ENCODE assay signal across 1 cellular context in the genomic region with DNA sequence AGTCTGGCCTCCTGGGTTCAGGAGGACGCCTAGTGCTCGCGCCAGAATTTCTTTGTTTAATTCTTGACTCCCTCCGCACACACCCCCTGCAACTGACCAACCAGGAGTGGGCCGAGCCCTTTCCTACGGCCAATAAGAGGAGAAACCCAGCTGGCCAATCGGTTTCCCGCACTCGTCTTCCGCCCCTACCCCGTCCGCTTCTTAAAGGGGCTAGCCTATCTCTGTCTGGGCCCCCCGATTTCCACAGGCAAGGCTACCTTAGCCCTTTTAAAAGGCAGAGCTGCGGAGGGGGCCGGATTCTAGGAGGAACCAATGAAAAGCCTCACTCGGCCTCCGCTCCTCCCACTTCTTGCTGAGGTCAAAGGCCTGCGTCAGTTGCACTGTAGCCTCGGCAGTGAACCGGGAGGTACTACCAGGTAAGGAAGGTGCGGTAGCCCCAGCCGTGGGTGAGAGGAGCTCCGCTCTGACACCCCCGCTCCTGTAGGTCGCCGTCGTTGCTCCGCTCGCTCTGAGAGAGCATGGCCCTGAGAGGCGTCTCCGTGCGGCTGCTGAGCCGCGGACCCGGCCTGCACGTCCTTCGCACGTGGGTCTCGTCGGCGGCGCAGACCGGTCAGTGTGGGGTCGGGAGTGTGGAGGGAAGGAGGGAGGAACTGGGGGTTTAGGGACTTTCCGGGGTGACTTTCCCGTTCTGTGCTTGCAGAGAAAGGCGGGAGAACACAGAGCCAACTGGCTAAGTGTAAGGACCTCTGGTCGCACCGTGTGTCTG.
TF ChIP-seq lines count a peak whose summit lies in the region.

A gene (plus strand): TSS at position 374 of the 766 bp plus-strand sequence. CDS start 145 bp downstream, at position 519.

TF ChIP-seq in HepG2, 621 proteins besides CTCF, POLR2A, EP300 and RAD21 (continued from another document and continues in another):
- TF ChIP-seq CBX2 (IDR thresholded peaks at IDR 0.05; ENCODE audit: low read depth, low read length) (no peak), CBX2 (CRISPR knock-in tag; IDR thresholded peaks at IDR 0.05; ENCODE audit: low read depth) (no peak), ZNF501 (CRISPR knock-in tag; IDR thresholded peaks at IDR 0.05) (peak; percentile 83), MTA1 (CRISPR knock-in tag; IDR thresholded peaks at IDR 0.05; ENCODE audit: borderline replicate concordance) (peak; percentile 75; the same call in 1 of the 2 replicates), ZNF224 (CRISPR knock-in tag; IDR thresholded peaks at IDR 0.05) (peak; percentile 72), AGO1 (IDR thresholded peaks at IDR 0.05; ENCODE audit: low read depth, low read length, poor library complexity, severe bottlenecking) (no peak), ZFP41 (CRISPR knock-in tag; IDR thresholded peaks at IDR 0.05; ENCODE audit: borderline replicate concordance) (peak; percentile 75; the same call in 1 of the 2 replicates), ZNF776 (CRISPR knock-in tag; IDR thresholded peaks at IDR 0.05) (peak; percentile 77), RBM22 (optimal IDR thresholded peaks at IDR 0.05; ENCODE audit: low read length) (no peak), FOXC1 (CRISPR knock-in tag; IDR thresholded peaks at IDR 0.05; ENCODE audit: borderline replicate concordance) (peak; percentile 67; the same call in 1 of the 2 replicates), ZNF792 (CRISPR knock-in tag; IDR thresholded peaks at IDR 0.05) (0 out of 2 replicates have a peak, but pooled peaks have one; percentile 16), SOX13 (IDR thresholded peaks at IDR 0.05) (no peak), SOX13 (CRISPR knock-in tag; conservative IDR thresholded peaks at IDR 0.05 in 1 of 2, IDR thresholded peaks at IDR 0.05 in 1 of 2) (peak in 1 of 2 experiments; percentile 5; a peak in 1 of 4 replicates), RBFOX2 (IDR thresholded peaks at IDR 0.05; ENCODE audit: low read depth, low read length) (peak; percentile 73), ELF1 (CRISPR knock-in tag; IDR thresholded peaks at IDR 0.05) (peak; percentile 75), SKI (IDR thresholded peaks at IDR 0.05; ENCODE audit: partially characterized antibody) (no peak), KDM6A (CRISPR knock-in tag; IDR thresholded peaks at IDR 0.05; ENCODE audit: low read depth) (no peak)
- TF ChIP-seq, protein P1, sequence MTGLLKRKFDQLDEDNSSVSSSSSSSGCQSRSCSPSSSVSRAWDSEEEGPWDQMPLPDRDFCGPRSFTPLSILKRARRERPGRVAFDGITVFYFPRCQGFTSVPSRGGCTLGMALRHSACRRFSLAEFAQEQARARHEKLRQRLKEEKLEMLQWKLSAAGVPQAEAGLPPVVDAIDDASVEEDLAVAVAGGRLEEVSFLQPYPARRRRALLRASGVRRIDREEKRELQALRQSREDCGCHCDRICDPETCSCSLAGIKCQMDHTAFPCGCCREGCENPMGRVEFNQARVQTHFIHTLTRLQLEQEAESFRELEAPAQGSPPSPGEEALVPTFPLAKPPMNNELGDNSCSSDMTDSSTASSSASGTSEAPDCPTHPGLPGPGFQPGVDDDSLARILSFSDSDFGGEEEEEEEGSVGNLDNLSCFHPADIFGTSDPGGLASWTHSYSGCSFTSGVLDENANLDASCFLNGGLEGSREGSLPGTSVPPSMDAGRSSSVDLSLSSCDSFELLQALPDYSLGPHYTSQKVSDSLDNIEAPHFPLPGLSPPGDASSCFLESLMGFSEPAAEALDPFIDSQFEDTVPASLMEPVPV (CRISPR knock-in tag; IDR thresholded peaks at IDR 0.05) = no peak
- TF ChIP-seq, protein P2, sequence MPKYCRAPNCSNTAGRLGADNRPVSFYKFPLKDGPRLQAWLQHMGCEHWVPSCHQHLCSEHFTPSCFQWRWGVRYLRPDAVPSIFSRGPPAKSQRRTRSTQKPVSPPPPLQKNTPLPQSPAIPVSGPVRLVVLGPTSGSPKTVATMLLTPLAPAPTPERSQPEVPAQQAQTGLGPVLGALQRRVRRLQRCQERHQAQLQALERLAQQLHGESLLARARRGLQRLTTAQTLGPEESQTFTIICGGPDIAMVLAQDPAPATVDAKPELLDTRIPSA (CRISPR knock-in tag; IDR thresholded peaks at IDR 0.05; ENCODE audit: borderline replicate concordance) = no peak
- TF ChIP-seq, protein P3, sequence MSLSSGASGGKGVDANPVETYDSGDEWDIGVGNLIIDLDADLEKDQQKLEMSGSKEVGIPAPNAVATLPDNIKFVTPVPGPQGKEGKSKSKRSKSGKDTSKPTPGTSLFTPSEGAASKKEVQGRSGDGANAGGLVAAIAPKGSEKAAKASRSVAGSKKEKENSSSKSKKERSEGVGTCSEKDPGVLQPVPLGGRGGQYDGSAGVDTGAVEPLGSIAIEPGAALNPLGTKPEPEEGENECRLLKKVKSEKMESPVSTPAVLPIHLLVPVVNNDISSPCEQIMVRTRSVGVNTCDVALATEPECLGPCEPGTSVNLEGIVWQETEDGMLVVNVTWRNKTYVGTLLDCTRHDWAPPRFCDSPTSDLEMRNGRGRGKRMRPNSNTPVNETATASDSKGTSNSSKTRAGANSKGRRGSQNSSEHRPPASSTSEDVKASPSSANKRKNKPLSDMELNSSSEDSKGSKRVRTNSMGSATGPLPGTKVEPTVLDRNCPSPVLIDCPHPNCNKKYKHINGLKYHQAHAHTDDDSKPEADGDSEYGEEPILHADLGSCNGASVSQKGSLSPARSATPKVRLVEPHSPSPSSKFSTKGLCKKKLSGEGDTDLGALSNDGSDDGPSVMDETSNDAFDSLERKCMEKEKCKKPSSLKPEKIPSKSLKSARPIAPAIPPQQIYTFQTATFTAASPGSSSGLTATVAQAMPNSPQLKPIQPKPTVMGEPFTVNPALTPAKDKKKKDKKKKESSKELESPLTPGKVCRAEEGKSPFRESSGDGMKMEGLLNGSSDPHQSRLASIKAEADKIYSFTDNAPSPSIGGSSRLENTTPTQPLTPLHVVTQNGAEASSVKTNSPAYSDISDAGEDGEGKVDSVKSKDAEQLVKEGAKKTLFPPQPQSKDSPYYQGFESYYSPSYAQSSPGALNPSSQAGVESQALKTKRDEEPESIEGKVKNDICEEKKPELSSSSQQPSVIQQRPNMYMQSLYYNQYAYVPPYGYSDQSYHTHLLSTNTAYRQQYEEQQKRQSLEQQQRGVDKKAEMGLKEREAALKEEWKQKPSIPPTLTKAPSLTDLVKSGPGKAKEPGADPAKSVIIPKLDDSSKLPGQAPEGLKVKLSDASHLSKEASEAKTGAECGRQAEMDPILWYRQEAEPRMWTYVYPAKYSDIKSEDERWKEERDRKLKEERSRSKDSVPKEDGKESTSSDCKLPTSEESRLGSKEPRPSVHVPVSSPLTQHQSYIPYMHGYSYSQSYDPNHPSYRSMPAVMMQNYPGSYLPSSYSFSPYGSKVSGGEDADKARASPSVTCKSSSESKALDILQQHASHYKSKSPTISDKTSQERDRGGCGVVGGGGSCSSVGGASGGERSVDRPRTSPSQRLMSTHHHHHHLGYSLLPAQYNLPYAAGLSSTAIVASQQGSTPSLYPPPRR (CRISPR knock-in tag; IDR thresholded peaks at IDR 0.05; ENCODE audit: borderline replicate concordance) = 0 out of 2 replicates have a peak, but pooled peaks have one; percentile 25
- TF ChIP-seq, protein P4, sequence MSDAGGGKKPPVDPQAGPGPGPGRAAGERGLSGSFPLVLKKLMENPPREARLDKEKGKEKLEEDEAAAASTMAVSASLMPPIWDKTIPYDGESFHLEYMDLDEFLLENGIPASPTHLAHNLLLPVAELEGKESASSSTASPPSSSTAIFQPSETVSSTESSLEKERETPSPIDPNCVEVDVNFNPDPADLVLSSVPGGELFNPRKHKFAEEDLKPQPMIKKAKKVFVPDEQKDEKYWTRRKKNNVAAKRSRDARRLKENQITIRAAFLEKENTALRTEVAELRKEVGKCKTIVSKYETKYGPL (CRISPR knock-in tag; IDR thresholded peaks at IDR 0.05) = no peak
- TF ChIP-seq, protein P5, sequence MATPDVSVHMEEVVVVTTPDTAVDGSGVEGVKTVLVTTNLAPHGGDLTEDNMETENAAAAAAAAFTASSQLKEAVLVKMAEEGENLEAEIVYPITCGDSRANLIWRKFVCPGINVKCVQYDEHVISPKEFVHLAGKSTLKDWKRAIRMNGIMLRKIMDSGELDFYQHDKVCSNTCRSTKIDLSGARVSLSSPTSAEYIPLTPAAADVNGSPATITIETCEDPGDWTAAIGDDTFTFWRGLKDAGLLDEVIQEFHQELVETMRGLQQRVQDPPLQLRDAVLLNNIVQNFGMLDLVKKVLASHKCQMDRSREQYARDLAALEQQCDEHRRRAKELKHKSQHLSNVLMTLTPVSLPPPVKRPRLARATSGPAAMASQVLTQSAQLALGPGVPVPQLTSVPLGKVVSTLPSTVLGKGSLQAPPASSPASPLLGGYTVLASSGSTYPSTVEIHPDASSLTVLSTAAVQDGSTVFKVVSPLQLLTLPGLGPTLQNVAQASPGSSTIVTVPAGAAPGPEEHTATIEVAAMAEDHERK (CRISPR knock-in tag; IDR thresholded peaks at IDR 0.05; ENCODE audit: low read depth) = 0 out of 2 replicates have a peak, but pooled peaks have one; percentile 24
- TF ChIP-seq, protein P6, sequence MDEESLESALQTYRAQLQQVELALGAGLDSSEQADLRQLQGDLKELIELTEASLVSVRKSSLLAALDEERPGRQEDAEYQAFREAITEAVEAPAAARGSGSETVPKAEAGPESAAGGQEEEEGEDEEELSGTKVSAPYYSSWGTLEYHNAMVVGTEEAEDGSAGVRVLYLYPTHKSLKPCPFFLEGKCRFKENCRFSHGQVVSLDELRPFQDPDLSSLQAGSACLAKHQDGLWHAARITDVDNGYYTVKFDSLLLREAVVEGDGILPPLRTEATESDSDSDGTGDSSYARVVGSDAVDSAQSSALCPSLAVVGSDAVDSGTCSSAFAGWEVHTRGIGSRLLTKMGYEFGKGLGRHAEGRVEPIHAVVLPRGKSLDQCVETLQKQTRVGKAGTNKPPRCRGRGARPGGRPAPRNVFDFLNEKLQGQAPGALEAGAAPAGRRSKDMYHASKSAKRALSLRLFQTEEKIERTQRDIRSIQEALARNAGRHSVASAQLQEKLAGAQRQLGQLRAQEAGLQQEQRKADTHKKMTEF (CRISPR knock-in tag; IDR thresholded peaks at IDR 0.05) = peak; percentile 56
- TF ChIP-seq, protein P7, sequence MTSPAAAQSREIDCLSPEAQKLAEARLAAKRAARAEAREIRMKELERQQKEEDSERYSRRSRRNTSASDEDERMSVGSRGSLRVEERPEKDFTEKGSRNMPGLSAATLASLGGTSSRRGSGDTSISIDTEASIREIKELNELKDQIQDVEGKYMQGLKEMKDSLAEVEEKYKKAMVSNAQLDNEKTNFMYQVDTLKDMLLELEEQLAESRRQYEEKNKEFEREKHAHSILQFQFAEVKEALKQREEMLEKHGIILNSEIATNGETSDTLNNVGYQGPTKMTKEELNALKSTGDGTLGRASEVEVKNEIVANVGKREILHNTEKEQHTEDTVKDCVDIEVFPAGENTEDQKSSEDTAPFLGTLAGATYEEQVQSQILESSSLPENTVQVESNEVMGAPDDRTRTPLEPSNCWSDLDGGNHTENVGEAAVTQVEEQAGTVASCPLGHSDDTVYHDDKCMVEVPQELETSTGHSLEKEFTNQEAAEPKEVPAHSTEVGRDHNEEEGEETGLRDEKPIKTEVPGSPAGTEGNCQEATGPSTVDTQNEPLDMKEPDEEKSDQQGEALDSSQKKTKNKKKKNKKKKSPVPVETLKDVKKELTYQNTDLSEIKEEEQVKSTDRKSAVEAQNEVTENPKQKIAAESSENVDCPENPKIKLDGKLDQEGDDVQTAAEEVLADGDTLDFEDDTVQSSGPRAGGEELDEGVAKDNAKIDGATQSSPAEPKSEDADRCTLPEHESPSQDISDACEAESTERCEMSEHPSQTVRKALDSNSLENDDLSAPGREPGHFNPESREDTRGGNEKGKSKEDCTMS (CRISPR knock-in tag; conservative IDR thresholded peaks at IDR 0.05) = no peak
- TF ChIP-seq, protein P8, sequence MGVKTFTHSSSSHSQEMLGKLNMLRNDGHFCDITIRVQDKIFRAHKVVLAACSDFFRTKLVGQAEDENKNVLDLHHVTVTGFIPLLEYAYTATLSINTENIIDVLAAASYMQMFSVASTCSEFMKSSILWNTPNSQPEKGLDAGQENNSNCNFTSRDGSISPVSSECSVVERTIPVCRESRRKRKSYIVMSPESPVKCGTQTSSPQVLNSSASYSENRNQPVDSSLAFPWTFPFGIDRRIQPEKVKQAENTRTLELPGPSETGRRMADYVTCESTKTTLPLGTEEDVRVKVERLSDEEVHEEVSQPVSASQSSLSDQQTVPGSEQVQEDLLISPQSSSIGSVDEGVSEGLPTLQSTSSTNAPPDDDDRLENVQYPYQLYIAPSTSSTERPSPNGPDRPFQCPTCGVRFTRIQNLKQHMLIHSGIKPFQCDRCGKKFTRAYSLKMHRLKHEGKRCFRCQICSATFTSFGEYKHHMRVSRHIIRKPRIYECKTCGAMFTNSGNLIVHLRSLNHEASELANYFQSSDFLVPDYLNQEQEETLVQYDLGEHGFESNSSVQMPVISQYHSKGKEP (CRISPR knock-in tag; IDR thresholded peaks at IDR 0.05) = no peak
- TF ChIP-seq, protein P9, sequence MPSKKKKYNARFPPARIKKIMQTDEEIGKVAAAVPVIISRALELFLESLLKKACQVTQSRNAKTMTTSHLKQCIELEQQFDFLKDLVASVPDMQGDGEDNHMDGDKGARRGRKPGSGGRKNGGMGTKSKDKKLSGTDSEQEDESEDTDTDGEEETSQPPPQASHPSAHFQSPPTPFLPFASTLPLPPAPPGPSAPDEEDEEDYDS (CRISPR knock-in tag; IDR thresholded peaks at IDR 0.05) = peak; percentile 76
- TF ChIP-seq, protein P10, sequence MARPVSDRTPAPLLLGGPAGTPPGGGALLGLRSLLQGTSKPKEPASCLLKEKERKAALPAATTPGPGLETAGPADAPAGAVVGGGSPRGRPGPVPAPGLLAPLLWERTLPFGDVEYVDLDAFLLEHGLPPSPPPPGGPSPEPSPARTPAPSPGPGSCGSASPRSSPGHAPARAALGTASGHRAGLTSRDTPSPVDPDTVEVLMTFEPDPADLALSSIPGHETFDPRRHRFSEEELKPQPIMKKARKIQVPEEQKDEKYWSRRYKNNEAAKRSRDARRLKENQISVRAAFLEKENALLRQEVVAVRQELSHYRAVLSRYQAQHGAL (CRISPR knock-in tag; IDR thresholded peaks at IDR 0.05; ENCODE audit: not compliant biosample characterization) = no peak
- TF ChIP-seq, protein P11, sequence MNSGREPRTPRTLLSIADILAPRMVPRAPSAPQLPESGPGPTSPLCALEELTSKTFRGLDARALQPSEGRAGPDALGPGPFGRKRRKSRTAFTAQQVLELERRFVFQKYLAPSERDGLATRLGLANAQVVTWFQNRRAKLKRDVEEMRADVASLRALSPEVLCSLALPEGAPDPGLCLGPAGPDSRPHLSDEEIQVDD (CRISPR knock-in tag; IDR thresholded peaks at IDR 0.05; ENCODE audit: borderline replicate concordance) = 0 out of 2 replicates have a peak, but pooled peaks have one; percentile 29
- TF ChIP-seq, protein P12, sequence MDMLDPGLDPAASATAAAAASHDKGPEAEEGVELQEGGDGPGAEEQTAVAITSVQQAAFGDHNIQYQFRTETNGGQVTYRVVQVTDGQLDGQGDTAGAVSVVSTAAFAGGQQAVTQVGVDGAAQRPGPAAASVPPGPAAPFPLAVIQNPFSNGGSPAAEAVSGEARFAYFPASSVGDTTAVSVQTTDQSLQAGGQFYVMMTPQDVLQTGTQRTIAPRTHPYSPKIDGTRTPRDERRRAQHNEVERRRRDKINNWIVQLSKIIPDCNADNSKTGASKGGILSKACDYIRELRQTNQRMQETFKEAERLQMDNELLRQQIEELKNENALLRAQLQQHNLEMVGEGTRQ (IDR thresholded peaks at IDR 0.05; ENCODE audit: low read depth, low read length) = no peak
- TF ChIP-seq, protein P12 (CRISPR knock-in tag; IDR thresholded peaks at IDR 0.05; ENCODE audit: borderline replicate concordance) = 0 out of 2 replicates have a peak, but pooled peaks have one; percentile 45
